ENCODE assay signal across 1 cellular context in the genomic region with DNA sequence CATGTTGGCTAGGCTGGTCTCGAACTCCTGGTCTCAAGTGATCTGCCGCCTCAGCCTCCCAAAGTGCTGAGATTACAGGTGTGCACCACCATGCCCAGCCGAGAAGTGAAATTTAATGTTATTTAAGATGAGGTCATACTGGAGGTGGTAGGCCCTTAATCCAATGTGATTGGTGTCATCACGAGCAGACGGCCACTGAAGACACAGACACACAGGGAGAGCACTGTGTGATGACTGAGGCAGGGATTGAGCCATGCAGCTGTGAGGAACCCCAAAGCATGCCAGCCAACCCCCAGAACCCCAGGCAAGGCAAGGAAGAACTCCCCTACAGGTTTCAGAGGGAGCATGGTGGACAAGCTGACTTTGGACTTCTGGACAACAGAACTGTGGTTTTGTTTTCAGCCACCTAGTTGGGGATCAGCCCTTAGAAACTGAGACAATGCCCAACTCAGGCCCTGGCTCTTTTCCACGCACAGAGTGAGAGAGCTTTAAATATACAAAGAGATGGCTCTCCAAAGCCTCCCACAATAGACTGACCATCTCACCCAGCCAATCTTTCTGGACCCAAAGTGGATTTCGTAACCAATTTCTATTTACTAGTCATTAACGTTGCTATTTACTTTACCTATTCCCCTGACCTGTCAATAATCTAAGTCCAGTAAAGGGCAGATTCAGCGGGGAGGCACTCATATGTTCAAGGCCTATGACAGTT.
TF ChIP-seq lines count a peak whose summit lies in the region.

No MANE protein-coding gene starts in this region.

TF ChIP-seq in HepG2, 621 proteins besides CTCF, POLR2A, EP300 and RAD21 (continued from another document and continues in another):
- no peak for TF ChIP-seq ETS1 (CRISPR knock-in tag; IDR thresholded peaks at IDR 0.05)
- peak; percentile 99 for TF ChIP-seq NR2F2 (IDR thresholded peaks at IDR 0.05; ENCODE audit: borderline replicate concordance, low read depth)
- 0 out of 2 replicates have a peak, but pooled peaks have one; percentile 63 for TF ChIP-seq KDM3A (CRISPR knock-in tag; IDR thresholded peaks at IDR 0.05; ENCODE audit: low read depth)
- TF ChIP-seq HNRNPUL1 (IDR thresholded peaks at IDR 0.05; ENCODE audit: low read depth, low read length): no peak
- peak; percentile 78; the same call in 1 of the 2 replicates for TF ChIP-seq SALL2 (CRISPR knock-in tag; IDR thresholded peaks at IDR 0.05)
- TF ChIP-seq MXD4 (CRISPR knock-in tag; IDR thresholded peaks at IDR 0.05): peak; percentile 83
- TF ChIP-seq SRSF9 (IDR thresholded peaks at IDR 0.05; ENCODE audit: borderline replicate concordance, insufficient read depth, low read depth, low read length, poor library complexity, severe bottlenecking): no peak
- 0 out of 2 replicates have a peak, but pooled peaks have one; percentile 49 for TF ChIP-seq EEA1 (CRISPR knock-in tag; IDR thresholded peaks at IDR 0.05; ENCODE audit: borderline replicate concordance)
- no peak for TF ChIP-seq ZNF468 (CRISPR knock-in tag; IDR thresholded peaks at IDR 0.05)
- TF ChIP-seq SMC3 (IDR thresholded peaks at IDR 0.05; ENCODE audit: low read length): peak; percentile 42
- TF ChIP-seq, protein P1, sequence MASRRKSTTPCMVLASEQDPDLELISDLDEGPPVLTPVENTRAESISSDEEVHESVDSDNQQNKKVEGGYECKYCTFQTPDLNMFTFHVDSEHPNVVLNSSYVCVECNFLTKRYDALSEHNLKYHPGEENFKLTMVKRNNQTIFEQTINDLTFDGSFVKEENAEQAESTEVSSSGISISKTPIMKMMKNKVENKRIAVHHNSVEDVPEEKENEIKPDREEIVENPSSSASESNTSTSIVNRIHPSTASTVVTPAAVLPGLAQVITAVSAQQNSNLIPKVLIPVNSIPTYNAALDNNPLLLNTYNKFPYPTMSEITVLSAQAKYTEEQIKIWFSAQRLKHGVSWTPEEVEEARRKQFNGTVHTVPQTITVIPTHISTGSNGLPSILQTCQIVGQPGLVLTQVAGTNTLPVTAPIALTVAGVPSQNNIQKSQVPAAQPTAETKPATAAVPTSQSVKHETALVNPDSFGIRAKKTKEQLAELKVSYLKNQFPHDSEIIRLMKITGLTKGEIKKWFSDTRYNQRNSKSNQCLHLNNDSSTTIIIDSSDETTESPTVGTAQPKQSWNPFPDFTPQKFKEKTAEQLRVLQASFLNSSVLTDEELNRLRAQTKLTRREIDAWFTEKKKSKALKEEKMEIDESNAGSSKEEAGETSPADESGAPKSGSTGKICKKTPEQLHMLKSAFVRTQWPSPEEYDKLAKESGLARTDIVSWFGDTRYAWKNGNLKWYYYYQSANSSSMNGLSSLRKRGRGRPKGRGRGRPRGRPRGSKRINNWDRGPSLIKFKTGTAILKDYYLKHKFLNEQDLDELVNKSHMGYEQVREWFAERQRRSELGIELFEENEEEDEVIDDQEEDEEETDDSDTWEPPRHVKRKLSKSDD (CRISPR knock-in tag; IDR thresholded peaks at IDR 0.05; ENCODE audit: low read depth): peak; percentile 85; the same call in 1 of the 2 replicates
- TF ChIP-seq CC2D1A (CRISPR knock-in tag; IDR thresholded peaks at IDR 0.05): no peak
- TF ChIP-seq KDM6A (CRISPR knock-in tag; IDR thresholded peaks at IDR 0.05; ENCODE audit: low read depth): peak; percentile 96
- peak; percentile 58 for TF ChIP-seq TBL1XR1 (IDR thresholded peaks at IDR 0.05; ENCODE audit: borderline replicate concordance, low read length, partially characterized antibody)
- peak; percentile 96; the same call in 1 of the 2 replicates for TF ChIP-seq RORA (CRISPR knock-in tag; IDR thresholded peaks at IDR 0.05)
- peak; percentile 97 for TF ChIP-seq SAP130 (CRISPR knock-in tag; IDR thresholded peaks at IDR 0.05; ENCODE audit: low read depth)
- TF ChIP-seq ZNF33B (CRISPR knock-in tag; IDR thresholded peaks at IDR 0.05): peak; percentile 61; the same call in 1 of the 2 replicates
- TF ChIP-seq ZNF589 (CRISPR knock-in tag; conservative IDR thresholded peaks at IDR 0.05): peak; percentile 29; the same call in 1 of the 2 replicates
- TF ChIP-seq ZFP36L1 (CRISPR knock-in tag; IDR thresholded peaks at IDR 0.05): peak; percentile 94
- TF ChIP-seq KLF11 (CRISPR knock-in tag; IDR thresholded peaks at IDR 0.05): peak; percentile 36; the same call in 1 of the 2 replicates
- TF ChIP-seq, protein P2, sequence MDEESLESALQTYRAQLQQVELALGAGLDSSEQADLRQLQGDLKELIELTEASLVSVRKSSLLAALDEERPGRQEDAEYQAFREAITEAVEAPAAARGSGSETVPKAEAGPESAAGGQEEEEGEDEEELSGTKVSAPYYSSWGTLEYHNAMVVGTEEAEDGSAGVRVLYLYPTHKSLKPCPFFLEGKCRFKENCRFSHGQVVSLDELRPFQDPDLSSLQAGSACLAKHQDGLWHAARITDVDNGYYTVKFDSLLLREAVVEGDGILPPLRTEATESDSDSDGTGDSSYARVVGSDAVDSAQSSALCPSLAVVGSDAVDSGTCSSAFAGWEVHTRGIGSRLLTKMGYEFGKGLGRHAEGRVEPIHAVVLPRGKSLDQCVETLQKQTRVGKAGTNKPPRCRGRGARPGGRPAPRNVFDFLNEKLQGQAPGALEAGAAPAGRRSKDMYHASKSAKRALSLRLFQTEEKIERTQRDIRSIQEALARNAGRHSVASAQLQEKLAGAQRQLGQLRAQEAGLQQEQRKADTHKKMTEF (CRISPR knock-in tag; IDR thresholded peaks at IDR 0.05): peak; percentile 99
- TF ChIP-seq KAT7 (CRISPR knock-in tag; IDR thresholded peaks at IDR 0.05; ENCODE audit: borderline replicate concordance): no peak
- TF ChIP-seq KLF13 (CRISPR knock-in tag; IDR thresholded peaks at IDR 0.05): no peak
- TF ChIP-seq TP53 (CRISPR knock-in tag; conservative IDR thresholded peaks at IDR 0.05): no peak
- peak; percentile 86 for TF ChIP-seq ZNF317 (CRISPR knock-in tag; IDR thresholded peaks at IDR 0.05)
- no peak for TF ChIP-seq ZNF367 (CRISPR knock-in tag; IDR thresholded peaks at IDR 0.05; ENCODE audit: borderline replicate concordance)
- TF ChIP-seq MNT (IDR thresholded peaks at IDR 0.05): peak; percentile 31
- no peak for TF ChIP-seq ZNF10 (CRISPR knock-in tag; IDR thresholded peaks at IDR 0.05; ENCODE audit: borderline replicate concordance, low read depth)
- peak; percentile 83 for TF ChIP-seq TCF7 (IDR thresholded peaks at IDR 0.05; ENCODE audit: low read depth)
- peak; percentile 92 for TF ChIP-seq CHD4 (IDR thresholded peaks at IDR 0.05; ENCODE audit: borderline replicate concordance, low read length)
- no peak for TF ChIP-seq AGO2 (optimal IDR thresholded peaks at IDR 0.05; ENCODE audit: low read depth, low read length)
- TF ChIP-seq PITX1 (CRISPR knock-in tag; IDR thresholded peaks at IDR 0.05): peak; percentile 98
- TF ChIP-seq RBM22 (optimal IDR thresholded peaks at IDR 0.05; ENCODE audit: low read length): no peak
- TF ChIP-seq KLF15 (CRISPR knock-in tag; IDR thresholded peaks at IDR 0.05; ENCODE audit: borderline replicate concordance): peak; percentile 36; the same call in 1 of the 2 replicates
- TF ChIP-seq ZNF235 (CRISPR knock-in tag; IDR thresholded peaks at IDR 0.05; ENCODE audit: borderline replicate concordance): no peak
- no peak for TF ChIP-seq ATF7-NPFF (CRISPR knock-in tag; IDR thresholded peaks at IDR 0.05; ENCODE audit: low read depth)
- no peak for TF ChIP-seq TAF1 (CRISPR knock-in tag; IDR thresholded peaks at IDR 0.05)
- no peak for TF ChIP-seq ZNF333 (CRISPR knock-in tag; IDR thresholded peaks at IDR 0.05; ENCODE audit: borderline replicate concordance)
- TF ChIP-seq ZNF569 (CRISPR knock-in tag; IDR thresholded peaks at IDR 0.05; ENCODE audit: borderline replicate concordance): no peak
- peak; percentile 49; the same call in 1 of the 2 replicates for TF ChIP-seq ZBTB20 (CRISPR knock-in tag; IDR thresholded peaks at IDR 0.05; ENCODE audit: borderline replicate concordance, low read depth)
- TF ChIP-seq SRF (IDR thresholded peaks at IDR 0.05; ENCODE audit: low read depth, low read length): peak; percentile 80
- TF ChIP-seq, protein P3, sequence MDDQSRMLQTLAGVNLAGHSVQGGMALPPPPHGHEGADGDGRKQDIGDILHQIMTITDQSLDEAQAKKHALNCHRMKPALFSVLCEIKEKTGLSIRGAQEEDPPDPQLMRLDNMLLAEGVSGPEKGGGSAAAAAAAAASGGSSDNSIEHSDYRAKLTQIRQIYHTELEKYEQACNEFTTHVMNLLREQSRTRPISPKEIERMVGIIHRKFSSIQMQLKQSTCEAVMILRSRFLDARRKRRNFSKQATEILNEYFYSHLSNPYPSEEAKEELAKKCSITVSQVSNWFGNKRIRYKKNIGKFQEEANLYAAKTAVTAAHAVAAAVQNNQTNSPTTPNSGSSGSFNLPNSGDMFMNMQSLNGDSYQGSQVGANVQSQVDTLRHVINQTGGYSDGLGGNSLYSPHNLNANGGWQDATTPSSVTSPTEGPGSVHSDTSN (CRISPR knock-in tag; IDR thresholded peaks at IDR 0.05; ENCODE audit: borderline replicate concordance): no peak
- TF ChIP-seq ZNF747 (CRISPR knock-in tag; IDR thresholded peaks at IDR 0.05; ENCODE audit: borderline replicate concordance): peak; percentile 97
- peak; percentile 43; the same call in 1 of the 2 replicates for TF ChIP-seq ZBTB46 (CRISPR knock-in tag; IDR thresholded peaks at IDR 0.05; ENCODE audit: borderline replicate concordance)
- TF ChIP-seq ISL2 (CRISPR knock-in tag; IDR thresholded peaks at IDR 0.05): peak; percentile 99
- TF ChIP-seq, protein P4, sequence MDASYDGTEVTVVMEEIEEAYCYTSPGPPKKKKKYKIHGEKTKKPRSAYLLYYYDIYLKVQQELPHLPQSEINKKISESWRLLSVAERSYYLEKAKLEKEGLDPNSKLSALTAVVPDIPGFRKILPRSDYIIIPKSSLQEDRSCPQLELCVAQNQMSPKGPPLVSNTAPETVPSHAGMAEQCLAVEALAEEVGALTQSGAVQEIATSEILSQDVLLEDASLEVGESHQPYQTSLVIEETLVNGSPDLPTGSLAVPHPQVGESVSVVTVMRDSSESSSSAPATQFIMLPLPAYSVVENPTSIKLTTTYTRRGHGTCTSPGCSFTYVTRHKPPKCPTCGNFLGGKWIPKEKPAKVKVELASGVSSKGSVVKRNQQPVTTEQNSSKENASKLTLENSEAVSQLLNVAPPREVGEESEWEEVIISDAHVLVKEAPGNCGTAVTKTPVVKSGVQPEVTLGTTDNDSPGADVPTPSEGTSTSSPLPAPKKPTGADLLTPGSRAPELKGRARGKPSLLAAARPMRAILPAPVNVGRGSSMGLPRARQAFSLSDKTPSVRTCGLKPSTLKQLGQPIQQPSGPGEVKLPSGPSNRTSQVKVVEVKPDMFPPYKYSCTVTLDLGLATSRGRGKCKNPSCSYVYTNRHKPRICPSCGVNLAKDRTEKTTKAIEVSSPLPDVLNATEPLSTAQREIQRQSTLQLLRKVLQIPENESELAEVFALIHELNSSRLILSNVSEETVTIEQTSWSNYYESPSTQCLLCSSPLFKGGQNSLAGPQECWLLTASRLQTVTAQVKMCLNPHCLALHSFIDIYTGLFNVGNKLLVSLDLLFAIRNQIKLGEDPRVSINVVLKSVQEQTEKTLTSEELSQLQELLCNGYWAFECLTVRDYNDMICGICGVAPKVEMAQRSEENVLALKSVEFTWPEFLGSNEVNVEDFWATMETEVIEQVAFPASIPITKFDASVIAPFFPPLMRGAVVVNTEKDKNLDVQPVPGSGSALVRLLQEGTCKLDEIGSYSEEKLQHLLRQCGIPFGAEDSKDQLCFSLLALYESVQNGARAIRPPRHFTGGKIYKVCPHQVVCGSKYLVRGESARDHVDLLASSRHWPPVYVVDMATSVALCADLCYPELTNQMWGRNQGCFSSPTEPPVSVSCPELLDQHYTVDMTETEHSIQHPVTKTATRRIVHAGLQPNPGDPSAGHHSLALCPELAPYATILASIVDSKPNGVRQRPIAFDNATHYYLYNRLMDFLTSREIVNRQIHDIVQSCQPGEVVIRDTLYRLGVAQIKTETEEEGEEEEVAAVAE (CRISPR knock-in tag; IDR thresholded peaks at IDR 0.05; ENCODE audit: borderline replicate concordance): no peak; the same call in 1 of the 2 replicates
- TF ChIP-seq RXRB (CRISPR knock-in tag; IDR thresholded peaks at IDR 0.05; ENCODE audit: borderline replicate concordance): peak; percentile 96
- TF ChIP-seq, protein P5, sequence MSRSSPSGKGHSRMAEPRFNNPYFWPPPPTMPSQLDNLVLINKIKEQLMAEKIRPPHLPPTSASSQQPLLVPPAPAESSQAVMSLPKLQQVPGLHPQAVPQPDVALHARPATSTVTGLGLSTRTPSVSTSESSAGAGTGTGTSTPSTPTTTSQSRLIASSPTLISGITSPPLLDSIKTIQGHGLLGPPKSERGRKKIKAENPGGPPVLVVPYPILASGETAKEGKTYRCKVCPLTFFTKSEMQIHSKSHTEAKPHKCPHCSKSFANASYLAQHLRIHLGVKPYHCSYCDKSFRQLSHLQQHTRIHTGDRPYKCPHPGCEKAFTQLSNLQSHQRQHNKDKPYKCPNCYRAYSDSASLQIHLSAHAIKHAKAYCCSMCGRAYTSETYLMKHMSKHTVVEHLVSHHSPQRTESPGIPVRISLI (CRISPR knock-in tag; IDR thresholded peaks at IDR 0.05; ENCODE audit: borderline replicate concordance): peak; percentile 99
- TF ChIP-seq FOXK1 (CRISPR knock-in tag; IDR thresholded peaks at IDR 0.05; ENCODE audit: borderline replicate concordance, low read depth): peak; percentile 90; the same call in 1 of the 2 replicates
